Comparison of ENCODE assay signal across 8 cellular contexts in the genomic region with DNA sequence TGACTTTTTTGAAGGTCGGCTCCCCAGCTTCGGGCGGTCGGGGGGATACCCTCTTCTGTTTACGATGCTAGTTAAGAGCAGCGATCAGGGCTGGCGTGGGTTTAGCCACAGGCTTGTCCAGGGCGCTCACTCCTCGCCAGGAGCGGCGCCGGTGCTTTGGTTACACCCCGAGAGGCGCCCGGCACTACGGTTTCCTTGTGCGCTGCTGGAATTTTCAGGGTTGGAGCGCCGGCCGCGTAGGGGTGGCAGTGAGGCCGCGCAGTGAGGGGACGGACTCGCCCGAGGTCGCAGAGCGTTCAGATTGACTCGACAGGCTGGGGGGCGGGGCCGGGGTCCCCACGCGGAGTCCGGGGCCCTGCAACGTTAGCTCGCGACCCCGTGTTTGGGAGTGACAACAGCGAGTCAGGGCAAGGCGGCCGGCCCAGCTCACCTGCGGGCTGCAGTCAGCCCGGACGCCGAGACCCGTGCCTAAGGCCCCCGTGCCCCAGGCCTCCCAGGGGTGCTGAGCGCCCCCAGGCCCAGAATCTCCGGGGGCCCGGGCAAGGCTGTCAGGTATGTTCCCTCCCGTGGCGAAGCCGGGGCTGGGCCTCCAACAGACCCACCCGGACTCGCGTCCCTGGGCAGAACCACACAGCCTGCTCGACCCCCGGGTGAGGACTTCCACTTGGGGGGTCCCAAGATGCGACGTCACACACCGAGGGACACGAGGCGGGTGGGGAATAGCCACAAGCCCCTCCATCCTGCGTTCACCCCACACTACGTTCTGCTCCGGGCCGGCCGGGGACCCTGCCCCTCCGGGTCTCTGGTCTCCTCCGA. TPM values are rescaled to one million over a fixed set of nuclear protein-coding genes. Genes with fewer than 3 reads are reported as not detected.
DNase-seq lines count a peak whose midpoint lies in the region; ATAC-seq and TF ChIP-seq lines count a peak whose summit lies in the region.

No MANE protein-coding gene starts in this region.

- ATAC-seq in gastroesophageal sphincter: peak; percentile 8
- ATAC-seq in GM18868 (IDR thresholded peaks at IDR 0.05; ENCODE audit: unreplicated experiment): no peak

- H3K9me3 ChIP-seq in A673 (ENCODE audit: low read depth, low read length, poor library complexity, severe bottlenecking): no peaks in the 10 kb centered on the region
- no peaks in the 10 kb centered on the region for H3K9me3 ChIP-seq in gastroesophageal sphincter
- no peaks in the 10 kb centered on the region for H3K9me3 ChIP-seq in neural progenitor cell (ENCODE audit: low read depth)

- H3K27me3 ChIP-seq in A673 (replicated peaks; ENCODE audit: insufficient read depth, low read depth, low read length, poor library complexity): no peaks in the 10 kb centered on the region
- H3K27me3 ChIP-seq in gastroesophageal sphincter: no peaks in the 10 kb centered on the region
- H3K27me3 ChIP-seq in neural progenitor cell: peaks cover 48% of the 10 kb centered on the region

- peaks cover 47% of the 10 kb centered on the region for H3K79me2 ChIP-seq in neural progenitor cell (ENCODE audit: low read depth)

- peaks cover 32% of the 10 kb centered on the region for H3K36me3 Mint-ChIP-seq in activated naive CD4-positive, alpha-beta T cell treated with anti-CD3 and anti-CD28 coated beads, Interleukin-2, amount 50 U/mL, for 24 hours
- peaks cover 32% of the 10 kb centered on the region for H3K36me3 Mint-ChIP-seq in neural progenitor cell

- CTCF ChIA-PET in A673 (lab: Charles Lee): no interaction called here

- H3K27ac ChIP-seq in A673 (ENCODE audit: low read depth, low read length, poor library complexity, severe bottlenecking): peak overlapping the region; percentile 99
- peak overlapping the region; percentile 94 to 100 (median 98) for H3K27ac ChIP-seq in gastroesophageal sphincter
- H3K27ac ChIP-seq in neural progenitor cell: no peak overlapping the region

- H2AFZ ChIP-seq in neural progenitor cell (replicated peaks): no peak overlapping the region

- peak overlapping the region; percentile 79 for H3K4me3 ChIP-seq in A673 (ENCODE audit: low read depth, low read length, poor library complexity, severe bottlenecking)
- H3K4me3 ChIP-seq in GM12875 (ENCODE audit: low read depth, low read length): peak overlapping the region; percentile 71
- peak overlapping the region; percentile 54 to 83 for H3K4me3 ChIP-seq in gastroesophageal sphincter
- peak overlapping the region; percentile 98 for H3K4me3 ChIP-seq in neural progenitor cell

- TF ChIP-seq EP300 in gastroesophageal sphincter (IDR thresholded peaks at IDR 0.05): no peak

- peak overlapping the region; percentile 88 for H3K4me3 Mint-ChIP-seq in activated naive CD4-positive, alpha-beta T cell treated with anti-CD3 and anti-CD28 coated beads, Interleukin-2, amount 50 U/mL, for 24 hours
- H3K4me3 Mint-ChIP-seq in neural progenitor cell: peak overlapping the region; percentile 91

- peaks cover 19% of the 10 kb centered on the region for H3K4me1 Mint-ChIP-seq in activated naive CD4-positive, alpha-beta T cell treated with anti-CD3 and anti-CD28 coated beads, Interleukin-2, amount 50 U/mL, for 24 hours
- H3K4me1 Mint-ChIP-seq in neural progenitor cell: peaks cover 55% of the 10 kb centered on the region

- no peaks in the 10 kb centered on the region for H3K9me3 Mint-ChIP-seq in activated naive CD4-positive, alpha-beta T cell treated with anti-CD3 and anti-CD28 coated beads, Interleukin-2, amount 50 U/mL, for 24 hours
- peaks cover 7% of the 10 kb centered on the region for H3K9me3 Mint-ChIP-seq in neural progenitor cell

- H3K27ac Mint-ChIP-seq in activated naive CD4-positive, alpha-beta T cell treated with anti-CD3 and anti-CD28 coated beads, Interleukin-2, amount 50 U/mL, for 24 hours: peak overlapping the region; percentile 65
- H3K27ac Mint-ChIP-seq in neural progenitor cell: peak overlapping the region; percentile 98

- POLR2A ChIA-PET in A673 (lab: Charles Lee; ENCODE audit: low non-redundant PET): interaction anchor here (0.8 kb wide), 2 partner anchors 14 to 122 kb away, joined by 3 read pairs; no protein-coding TSS in a partner anchor

- peak; percentile 82 for DNase-seq in A673 (ENCODE audit: low spot score)
- peak; percentile 72 for DNase-seq in NCI-H526 treated with DMSO at 0.1 percent for 48 hours (lab: John Stamatoyannopoulos, UW)
- DNase-seq in neural progenitor cell (ENCODE audit: low spot score): peak; percentile 85
- no peak for DNase-seq in HuH-7.5 (ENCODE audit: low spot score)

- peaks cover 78% of the 10 kb centered on the region for H3F3A ChIP-seq in neural progenitor cell (ENCODE audit: low read depth)

- H3K36me3 ChIP-seq in A673 (ENCODE audit: insufficient read depth, low read length, poor library complexity, severe bottlenecking): peaks cover 30% of the 10 kb centered on the region
- peaks cover 0 to 33% of the 10 kb centered on the region in 2 donors for H3K36me3 ChIP-seq in gastroesophageal sphincter
- no peaks in the 10 kb centered on the region for H3K36me3 ChIP-seq in neural progenitor cell

- peaks cover 26% of the 10 kb centered on the region for H3K4me1 ChIP-seq in A673 (ENCODE audit: insufficient read depth, low read length, poor library complexity, severe bottlenecking)
- H3K4me1 ChIP-seq in gastroesophageal sphincter: peaks cover 0 to 65% (median 39%) of the 10 kb centered on the region in 3 donors
- peaks cover 33% of the 10 kb centered on the region for H3K4me1 ChIP-seq in neural progenitor cell

- TF ChIP-seq CTCF in A673 (conservative IDR thresholded peaks at IDR 0.05; ENCODE audit: low read depth, low read length) (no peak), GM12875 (IDR thresholded peaks at IDR 0.05; ENCODE audit: borderline replicate concordance, insufficient read depth, low read depth, low read length) (no peak), gastroesophageal sphincter (IDR thresholded peaks at IDR 0.05) (peak in 1 of 4 experiments; percentile 19), neural progenitor cell (IDR thresholded peaks at IDR 0.05) (peak; percentile 3)

- BruUV-seq in A673 (replicated peaks; lab: Mats Ljungman, UMichigan): no TSS peak

- TF ChIP-seq POLR2A in gastroesophageal sphincter (IDR thresholded peaks at IDR 0.05): peak; percentile 6 to 37

- intact Hi-C loops in A673 (cut with micrococcal nuclease; ENCODE audit: unreplicated experiment): loop anchor here (10.0 kb wide), 1 partner anchor 91 kb away; no protein-coding TSS in a partner anchor

- no CpG with 5 or more reads among the region's 70 CpGs for WGBS in gastroesophageal sphincter (ENCODE audit: low coverage in 1 of 2), 2 donors

- H3K27me3 Mint-ChIP-seq in activated naive CD4-positive, alpha-beta T cell treated with anti-CD3 and anti-CD28 coated beads, Interleukin-2, amount 50 U/mL, for 24 hours: no peaks in the 10 kb centered on the region
- H3K27me3 Mint-ChIP-seq in neural progenitor cell (ENCODE audit: insufficient read depth, low read depth): peaks cover 38% of the 10 kb centered on the region

- H3K4me2 ChIP-seq in neural progenitor cell: peak overlapping the region; percentile 99

- peaks cover 69% of the 10 kb centered on the region for H4K20me1 ChIP-seq in neural progenitor cell (ENCODE audit: low read depth)

- H3K9ac ChIP-seq in neural progenitor cell: no peak overlapping the region

RNA-seq across cellular contexts. Expression of a gene that starts 1.3 kb away (rescaled TPM):
- total RNA-seq in A673 (2021) (2,855 and 3,247 TPM in 2 replicates), gastroesophageal sphincter (1,000 to 10,000 TPM in 3 of 4 donors, 100 to 1,000 TPM in 1; 829 to 1,848 (median 1,550) TPM), neural progenitor cell (ENCODE audit: low replicate concordance) (1,228 and 2,405 TPM in 2 replicates)

RNA-seq across cellular contexts. Expression of a gene that starts 14.3 kb away (rescaled TPM):
- 0.26 and 0.31 TPM in 2 replicates for total RNA-seq in A673 (2021)
- total RNA-seq in gastroesophageal sphincter: 1 to 10 TPM in 2 of 4 donors, under 1 TPM in 2; 0.49 to 2.1 (median 1.0) TPM
- 0.28 TPM in 1 of 2 replicates, not detected in the other for total RNA-seq in neural progenitor cell (ENCODE audit: low replicate concordance)

RNA-seq across cellular contexts. Expression of a gene that starts 38.3 kb away (rescaled TPM):
- total RNA-seq in A673 (2021) (49.4 and 49.5 TPM in 2 replicates), gastroesophageal sphincter (10 to 100 TPM; 14.6 to 32.1 (median 20.7) TPM), neural progenitor cell (ENCODE audit: low replicate concordance) (9.7 and 36.5 TPM in 2 replicates)
